8 cellular contexts compared by ENCODE assay signal in the genomic region with DNA sequence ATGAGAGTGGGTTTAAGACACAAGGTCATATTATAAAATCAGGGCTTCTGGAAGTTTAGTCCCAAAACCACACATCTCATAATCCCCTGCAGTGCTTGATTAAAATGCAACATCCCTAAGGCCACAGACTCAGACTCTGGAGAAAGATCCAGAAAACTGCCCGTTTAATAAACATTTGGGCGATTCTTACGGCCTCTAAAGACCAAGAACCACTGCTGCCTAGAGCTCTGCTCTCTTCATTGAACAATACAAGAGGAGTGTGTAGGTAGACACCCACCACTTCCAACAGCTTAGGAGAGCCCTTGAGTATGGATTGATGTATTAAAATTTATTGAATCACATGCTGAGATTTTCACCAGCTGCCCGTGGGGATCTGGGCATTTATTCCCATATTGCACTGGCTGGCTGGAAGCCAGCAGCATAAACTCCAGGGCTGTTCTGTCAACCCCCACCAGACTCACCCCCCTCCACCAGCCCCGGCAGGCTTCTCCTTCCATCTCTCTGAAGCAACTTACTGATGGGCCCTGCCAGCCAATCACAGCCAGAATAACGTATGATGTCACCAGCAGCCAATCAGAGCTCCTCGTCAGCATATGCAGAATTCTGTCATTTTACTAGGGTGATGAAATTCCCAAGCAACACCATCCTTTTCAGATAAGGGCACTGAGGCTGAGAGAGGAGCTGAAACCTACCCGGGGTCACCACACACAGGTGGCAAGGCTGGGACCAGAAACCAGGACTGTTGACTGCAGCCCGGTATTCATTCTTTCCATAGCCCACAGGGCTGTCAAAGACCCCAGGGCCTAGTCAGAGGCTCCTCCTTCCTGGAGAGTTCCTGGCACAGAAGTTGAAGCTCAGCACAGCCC. TPM values are rescaled to one million over a fixed set of nuclear protein-coding genes. Genes with fewer than 3 reads are reported as not detected.
DNase-seq lines count a peak whose midpoint lies in the region; FAIRE-seq and TF ChIP-seq lines count a peak whose summit lies in the region.
"Had no signal": no experiment of that assay in that cellular context is flagged by ENCODE, and none has a peak within 500 bp of the region (broad histone marks: within the 10 kb centered on the region; RNA-seq: fewer than 3 reads in every experiment).

No MANE protein-coding gene starts in this region.

- intact Hi-C loops in activated T-helper 2 cell treated with anti-CD3 and anti-CD28 coated beads, Interferon-gamma antibody, Interleukin-2, Interleukin-4, amounts not matched to agents 10 μg/mL and 5 μg/mL and 100 μg/mL, durations not matched to agents 14 hours and 24 hours and 36 hours (cut with micrococcal nuclease) = loop anchor here (5.0 kb wide), 1 partner anchor 158 kb away; no protein-coding TSS in a partner anchor

- no peaks in the 10 kb centered on the region for H3K36me3 Mint-ChIP-seq in neural crest cell (ENCODE audit: low read depth)
- no peaks in the 10 kb centered on the region for H3K36me3 Mint-ChIP-seq in activated T-helper 2 cell treated with anti-CD3 and anti-CD28 coated beads, Interferon-gamma antibody, Interleukin-2, Interleukin-4, amounts not matched to agents 10 μg/mL and 5 μg/mL and 100 μg/mL, durations not matched to agents 14 hours and 24 hours and 36 hours (ENCODE audit: low read depth)
- H3K36me3 Mint-ChIP-seq: T-cell had no signal

- peaks cover 12% of the 10 kb centered on the region for H3K4me1 Mint-ChIP-seq in neural crest cell
- H3K4me1 Mint-ChIP-seq in activated T-helper 2 cell treated with anti-CD3 and anti-CD28 coated beads, Interferon-gamma antibody, Interleukin-2, Interleukin-4, amounts not matched to agents 10 μg/mL and 5 μg/mL and 100 μg/mL, durations not matched to agents 14 hours and 24 hours and 36 hours (ENCODE audit: low read depth) = no peaks in the 10 kb centered on the region
- H3K4me1 Mint-ChIP-seq: T-cell had no signal

- H3K4me3 Mint-ChIP-seq in neural crest cell = peak overlapping the region; percentile 19
- H3K4me3 Mint-ChIP-seq in activated T-helper 2 cell treated with anti-CD3 and anti-CD28 coated beads, Interferon-gamma antibody, Interleukin-2, Interleukin-4, amounts not matched to agents 10 μg/mL and 5 μg/mL and 100 μg/mL, durations not matched to agents 14 hours and 24 hours and 36 hours (ENCODE audit: low read depth) = no peak overlapping the region
- H3K4me3 Mint-ChIP-seq: T-cell had no signal

- H3K4me3 ChIP-seq in NB4 (ENCODE audit: low read depth, low read length) (no peak overlapping the region), fibroblast of mammary gland (ENCODE audit: control insufficient read depth, low read depth, low read length) (no peak overlapping the region)

- peak overlapping the region; percentile 28 for H3K27ac Mint-ChIP-seq in neural crest cell (ENCODE audit: unreplicated experiment)
- no peak overlapping the region for H3K27ac Mint-ChIP-seq in activated T-helper 2 cell treated with anti-CD3 and anti-CD28 coated beads, Interferon-gamma antibody, Interleukin-2, Interleukin-4, amounts not matched to agents 10 μg/mL and 5 μg/mL and 100 μg/mL, durations not matched to agents 14 hours and 24 hours and 36 hours
- H3K27ac Mint-ChIP-seq: T-cell had no signal

- FAIRE-seq in GM19239 (lab: Jason Lieb, UNC) = no peak

- DNase-seq in EL (peak; percentile 91), NB4 (ENCODE audit: low read depth) (peak; percentile 77), SK-N-DZ (ENCODE audit: low spot score) (peak; percentile 92), fibroblast of mammary gland (ENCODE audit: low read depth) (peak; percentile 91), neural crest cell (ENCODE audit: low read depth, low spot score) (no peak), GM19239 (ENCODE audit: insufficient read length, low spot score) (no peak)
- DNase-seq in activated T-helper 2 cell treated with anti-CD3 and anti-CD28 coated beads, Interferon-gamma antibody, Interleukin-2, Interleukin-4, amounts not matched to agents 10 μg/mL and 5 μg/mL and 100 μg/mL, durations not matched to agents 14 hours and 24 hours and 36 hours (ENCODE audit: low spot score) = no peak

- no peaks in the 10 kb centered on the region for H3K9me3 Mint-ChIP-seq in neural crest cell
- H3K9me3 Mint-ChIP-seq in activated T-helper 2 cell treated with anti-CD3 and anti-CD28 coated beads, Interferon-gamma antibody, Interleukin-2, Interleukin-4, amounts not matched to agents 10 μg/mL and 5 μg/mL and 100 μg/mL, durations not matched to agents 14 hours and 24 hours and 36 hours = no peaks in the 10 kb centered on the region
- H3K9me3 Mint-ChIP-seq: T-cell had no signal

- TF ChIP-seq POLR2A in NB4 (IDR thresholded peaks at IDR 0.05; ENCODE audit: extremely low read depth, insufficient read length) = no peak

- H3K27me3 Mint-ChIP-seq in neural crest cell (ENCODE audit: low read depth) = peaks cover 17% of the 10 kb centered on the region
- peaks cover 8% of the 10 kb centered on the region for H3K27me3 Mint-ChIP-seq in activated T-helper 2 cell treated with anti-CD3 and anti-CD28 coated beads, Interferon-gamma antibody, Interleukin-2, Interleukin-4, amounts not matched to agents 10 μg/mL and 5 μg/mL and 100 μg/mL, durations not matched to agents 14 hours and 24 hours and 36 hours (ENCODE audit: low read depth)

- TF ChIP-seq CTCF in NB4 (IDR thresholded peaks at IDR 0.05; ENCODE audit: low read depth, low read length) = no peak
- TF ChIP-seq CTCF in fibroblast of mammary gland (conservative IDR thresholded peaks at IDR 0.05; ENCODE audit: control insufficient read depth, insufficient read depth, low read depth, low read length) = no peak
- TF ChIP-seq CTCF in neural crest cell (conservative IDR thresholded peaks at IDR 0.05) = no peak

RNA-seq across cellular contexts. Expression of a gene that starts 0.7 kb away (rescaled TPM):
- polyA plus RNA-seq in SK-N-DZ (2014; cell fraction: cytosol; rRNA removed) = 0.90 and 1.5 TPM in 2 replicates
- 5.9 and 6.9 TPM in 2 replicates for polyA plus RNA-seq in SK-N-DZ (2014; cell fraction: nucleus; rRNA removed)
- 0.52 and 0.96 TPM in 2 replicates for total RNA-seq in neural crest cell
- 0.09 TPM in 1 of 2 replicates, not detected in the other for total RNA-seq in activated T-helper 2 cell treated with anti-CD3 and anti-CD28 coated beads, Interferon-gamma antibody, Interleukin-2, Interleukin-4, amounts not matched to agents 10 μg/mL and 5 μg/mL and 100 μg/mL, durations not matched to agents 14 hours and 24 hours and 36 hours

RNA-seq across cellular contexts. Expression of a gene that starts 18.0 kb away (rescaled TPM):
- 136 and 163 TPM in 2 replicates for polyA plus RNA-seq in SK-N-DZ (2014; cell fraction: cytosol; rRNA removed)
- polyA plus RNA-seq in SK-N-DZ (2014; cell fraction: nucleus; rRNA removed) = 112 and 279 TPM in 2 replicates
- total RNA-seq in neural crest cell = 1,207 and 1,209 TPM in 2 replicates
- 568 and 585 TPM in 2 replicates for total RNA-seq in activated T-helper 2 cell treated with anti-CD3 and anti-CD28 coated beads, Interferon-gamma antibody, Interleukin-2, Interleukin-4, amounts not matched to agents 10 μg/mL and 5 μg/mL and 100 μg/mL, durations not matched to agents 14 hours and 24 hours and 36 hours

RNA-seq across cellular contexts. Expression of a gene that starts 32.0 kb away (rescaled TPM):
- polyA plus RNA-seq in SK-N-DZ (2014; cell fraction: cytosol; rRNA removed) = 0.42 and 1.0 TPM in 2 replicates
- polyA plus RNA-seq in SK-N-DZ (2014; cell fraction: nucleus; rRNA removed) = 2.1 and 2.9 TPM in 2 replicates
- total RNA-seq in neural crest cell = 1.0 and 3.4 TPM in 2 replicates
- total RNA-seq in activated T-helper 2 cell treated with anti-CD3 and anti-CD28 coated beads, Interferon-gamma antibody, Interleukin-2, Interleukin-4, amounts not matched to agents 10 μg/mL and 5 μg/mL and 100 μg/mL, durations not matched to agents 14 hours and 24 hours and 36 hours = 0.09 TPM in 1 of 2 replicates, not detected in the other

RNA-seq across cellular contexts. Expression of a gene that starts 58.1 kb away (rescaled TPM):
- polyA plus RNA-seq in SK-N-DZ (2014; cell fraction: cytosol; rRNA removed) = 11.7 and 18.5 TPM in 2 replicates
- 74.0 and 80.6 TPM in 2 replicates for polyA plus RNA-seq in SK-N-DZ (2014; cell fraction: nucleus; rRNA removed)
- total RNA-seq in neural crest cell = 13.6 and 17.0 TPM in 2 replicates
- total RNA-seq in activated T-helper 2 cell treated with anti-CD3 and anti-CD28 coated beads, Interferon-gamma antibody, Interleukin-2, Interleukin-4, amounts not matched to agents 10 μg/mL and 5 μg/mL and 100 μg/mL, durations not matched to agents 14 hours and 24 hours and 36 hours = 22.1 and 24.1 TPM in 2 replicates

Comparison
In these comparisons a context has a peak if more than half of its experiments do, and no peak if none do; other contexts are left out.
1. DNase-seq: peak in EL (single experiment), NB4 (single experiment), SK-N-DZ (single experiment) and fibroblast of mammary gland (single experiment); none in neural crest cell (single experiment), activated T-helper 2 cell treated with anti-CD3 and anti-CD28 coated beads, Interferon-gamma antibody, Interleukin-2, Interleukin-4, amounts not matched to agents 10 μg/mL and 5 μg/mL and 100 μg/mL, durations not matched to agents 14 hours and 24 hours and 36 hours (single experiment) and GM19239 (single experiment).